21 cellular contexts compared by ENCODE assay signal in genomic region chr5:110104728-110105127, GRCh38.
A peak's percentile ranks its signal among the peaks of the same experiment; 100 is the strongest.
DNase-seq lines count a peak whose midpoint lies in the region; ATAC-seq lines count a peak whose summit lies in the region.
"Had no signal": no experiment of that assay in that cellular context is flagged by ENCODE, and none has a peak within 500 bp of the region (broad histone marks: within the 10 kb centered on the region; RNA-seq: fewer than 3 reads in every experiment).

No MANE protein-coding gene starts in this region.

- H3K36me3 Mint-ChIP-seq in activated naive CD8-positive, alpha-beta T cell treated with anti-CD3 and anti-CD28 coated beads, Interleukin-2, amount 10 ng/mL, durations not matched to agents 7 days and 5 days = no peaks in the 10 kb centered on the region
- H3K36me3 Mint-ChIP-seq in activated naive CD8-positive, alpha-beta T cell treated with anti-CD3 and anti-CD28 coated beads for 36 hours = no peaks in the 10 kb centered on the region
- H3K36me3 Mint-ChIP-seq: CD8-positive, alpha-beta memory T cell; IgD-negative memory B cell had no signal

- no peak overlapping the region for H3K4me3 Mint-ChIP-seq in activated naive CD8-positive, alpha-beta T cell treated with anti-CD3 and anti-CD28 coated beads, Interleukin-2, amount 10 ng/mL, durations not matched to agents 7 days and 5 days
- no peak overlapping the region for H3K4me3 Mint-ChIP-seq in activated naive CD8-positive, alpha-beta T cell treated with anti-CD3 and anti-CD28 coated beads for 36 hours
- H3K4me3 Mint-ChIP-seq: CD8-positive, alpha-beta memory T cell had no signal

- H4K20me1 ChIP-seq in GM23248 (ENCODE audit: insufficient read depth) = no peaks in the 10 kb centered on the region
- H4K20me1 ChIP-seq: BLaER1 had no signal

- H3K4me2 ChIP-seq in GM23248 (ENCODE audit: unreplicated experiment) (peak overlapping the region; percentile 18), neuronal stem cell (ENCODE audit: insufficient read depth, low read length, poor library complexity, severe bottlenecking) (no peak overlapping the region)
- H3K4me2 ChIP-seq: A549 had no signal

- DNase-seq in activated naive CD8-positive, alpha-beta T cell treated with anti-CD3 and anti-CD28 coated beads, Interleukin-2, amount 10 ng/mL, durations not matched to agents 7 days and 5 days = no peak
- DNase-seq in activated naive CD8-positive, alpha-beta T cell treated with anti-CD3 and anti-CD28 coated beads for 36 hours = no peak
- DNase-seq in GM23248 = no peak
- peak; percentile 45 for DNase-seq in amniotic epithelial cell (ENCODE audit: low read depth)
- no peak for DNase-seq in neuronal stem cell (ENCODE audit: low spot score)
- no peak for DNase-seq in mucosa of gallbladder (ENCODE audit: low spot score)
- no peak for DNase-seq in AG08396 (ENCODE audit: low spot score)
- DNase-seq: Calu3; CD8-positive, alpha-beta memory T cell; DMS153; Karpas-422; NCI-H2081 treated with DMSO at 0.1 percent for 48 hours; NCI-H510A; NCI-H748 treated with DMSO at 0.1 percent for 48 hours; NK-92 treated with Interleukin-12 subunit alpha and Interleukin-12 subunit beta, amount 100 ng/mL, for 24 hours; Peyer's patch had no signal

- in situ Hi-C loops in GM23248 (cut with MboI) = no loop called here

- no peak overlapping the region for H3K14ac ChIP-seq in neuronal stem cell (ENCODE audit: low read length)

- no peaks in the 10 kb centered on the region for H3K27me3 Mint-ChIP-seq in activated naive CD8-positive, alpha-beta T cell treated with anti-CD3 and anti-CD28 coated beads, Interleukin-2, amount 10 ng/mL, durations not matched to agents 7 days and 5 days
- peaks cover 4% of the 10 kb centered on the region for H3K27me3 Mint-ChIP-seq in activated naive CD8-positive, alpha-beta T cell treated with anti-CD3 and anti-CD28 coated beads for 36 hours

- 16 to 29% methylated on average over 2 of the region's 2 CpGs for WGBS in GM23248 (ENCODE audit: low coverage in 1 of 2, low lambda C conversion rate in 2 of 2, missing lambda C conversion rate in 2 of 2), 2 experiments
- WGBS in neuronal stem cell (ENCODE audit: extremely low coverage in 2 of 2, insufficient read length in 2 of 2, insufficient replicate concordance in 1 of 2), 2 donors = no CpG with 5 or more reads among the region's 2 CpGs

- H3K27ac Mint-ChIP-seq in activated naive CD8-positive, alpha-beta T cell treated with anti-CD3 and anti-CD28 coated beads, Interleukin-2, amount 10 ng/mL, durations not matched to agents 7 days and 5 days = no peak overlapping the region
- H3K27ac Mint-ChIP-seq in activated naive CD8-positive, alpha-beta T cell treated with anti-CD3 and anti-CD28 coated beads for 36 hours = no peak overlapping the region
- H3K27ac Mint-ChIP-seq: IgD-negative memory B cell had no signal

- H3K4me1 Mint-ChIP-seq in activated naive CD8-positive, alpha-beta T cell treated with anti-CD3 and anti-CD28 coated beads, Interleukin-2, amount 10 ng/mL, durations not matched to agents 7 days and 5 days = peaks cover 22% of the 10 kb centered on the region
- peaks cover 33% of the 10 kb centered on the region for H3K4me1 Mint-ChIP-seq in activated naive CD8-positive, alpha-beta T cell treated with anti-CD3 and anti-CD28 coated beads for 36 hours
- H3K4me1 Mint-ChIP-seq: IgD-negative memory B cell had no signal

- H2BK12ac ChIP-seq in neuronal stem cell (ENCODE audit: low read length) = no peak overlapping the region

- H3K79me2 ChIP-seq in GM23248 (ENCODE audit: insufficient read depth) = no peaks in the 10 kb centered on the region

- H3K27me3 ChIP-seq in GM23248 (replicated peaks; ENCODE audit: insufficient read depth) (peaks cover 14% of the 10 kb centered on the region; the same call in 1 of the 2 replicates), neuronal stem cell (ENCODE audit: control insufficient read depth in 3 of 3, insufficient read depth in 3 of 3, low read depth in 1 of 3, low read length in 3 of 3) (no peaks in the 10 kb centered on the region)
- H3K27me3 ChIP-seq: BLaER1, Peyer's patch had no signal

- 0 out of 2 replicates have a peak overlapping the region, but pooled peaks have one; percentile 3 for H2AFZ ChIP-seq in GM23248
- H2AFZ ChIP-seq in neuronal stem cell (ENCODE audit: low read length) = peak overlapping the region; percentile 12

- H3K4me1 ChIP-seq in GM23248 (ENCODE audit: insufficient read depth) (peaks cover 12% of the 10 kb centered on the region), neuronal stem cell (ENCODE audit: control insufficient read depth in 2 of 2, insufficient read depth in 1 of 2, low read depth in 1 of 2, low read length in 2 of 2) (peaks cover 0 to 6% of the 10 kb centered on the region in 2 donors)
- H3K4me1 ChIP-seq: A549 had no signal

- no peak overlapping the region for H3K18ac ChIP-seq in neuronal stem cell (ENCODE audit: low read length)

- H2BK5ac ChIP-seq in neuronal stem cell (ENCODE audit: low read length) = no peak overlapping the region

- no peak overlapping the region for H2BK15ac ChIP-seq in neuronal stem cell (ENCODE audit: low read length)

- no peak overlapping the region for H4K8ac ChIP-seq in neuronal stem cell (ENCODE audit: low read depth, low read length)

- no peak overlapping the region for H2AK5ac ChIP-seq in neuronal stem cell (ENCODE audit: low read depth, low read length)

- no peaks in the 10 kb centered on the region for H3K9me3 Mint-ChIP-seq in activated naive CD8-positive, alpha-beta T cell treated with anti-CD3 and anti-CD28 coated beads, Interleukin-2, amount 10 ng/mL, durations not matched to agents 7 days and 5 days
- H3K9me3 Mint-ChIP-seq in activated naive CD8-positive, alpha-beta T cell treated with anti-CD3 and anti-CD28 coated beads for 36 hours = no peaks in the 10 kb centered on the region
- H3K9me3 Mint-ChIP-seq: CD8-positive, alpha-beta memory T cell; IgD-negative memory B cell had no signal

- H3K23ac ChIP-seq in neuronal stem cell (ENCODE audit: low read depth, low read length, poor library complexity) = no peak overlapping the region

- no peaks in the 10 kb centered on the region for H3K9me3 ChIP-seq in GM23248 (ENCODE audit: low read depth)
- H3K9me3 ChIP-seq in neuronal stem cell (replicated peaks in 1 of 2; ENCODE audit: control insufficient read depth in 2 of 2, insufficient read depth in 1 of 2, low read depth in 1 of 2, low read length in 2 of 2) = no peaks in the 10 kb centered on the region
- H3K9me3 ChIP-seq: A549, BLaER1, Peyer's patch had no signal

- no peak overlapping the region for H4K91ac ChIP-seq in neuronal stem cell (ENCODE audit: low read depth, low read length, poor library complexity)

- H3F3A ChIP-seq in GM23248 (ENCODE audit: insufficient read depth) = no peaks in the 10 kb centered on the region

- no peak overlapping the region for H3K4me3 ChIP-seq in GM23248
- no peak overlapping the region for H3K4me3 ChIP-seq in neuronal stem cell (ENCODE audit: low read length in 2 of 2)
- H3K4me3 ChIP-seq: A549, BLaER1, Peyer's patch had no signal

- H3K79me1 ChIP-seq in neuronal stem cell (ENCODE audit: low read depth, low read length) = no peaks in the 10 kb centered on the region

- H3K9ac ChIP-seq in GM23248 (no peak overlapping the region), neuronal stem cell (ENCODE audit: low read depth, low read length, poor library complexity) (no peak overlapping the region)
- H3K9ac ChIP-seq: BLaER1 had no signal

- H3K4ac ChIP-seq in neuronal stem cell (ENCODE audit: low read length) = no peak overlapping the region

- H3K36me3 ChIP-seq in GM23248 (ENCODE audit: low read depth) (no peaks in the 10 kb centered on the region), neuronal stem cell (replicated peaks in 1 of 2; ENCODE audit: control insufficient read depth in 2 of 2, insufficient read depth in 2 of 2, low read length in 2 of 2) (no peaks in the 10 kb centered on the region)
- H3K36me3 ChIP-seq: BLaER1, Peyer's patch had no signal

- H3K27ac ChIP-seq in GM23248 (no peak overlapping the region), neuronal stem cell (replicated peaks; ENCODE audit: low read length) (no peak overlapping the region)
- H3K27ac ChIP-seq: A549, BLaER1, Peyer's patch had no signal

- H2BK120ac ChIP-seq in neuronal stem cell (ENCODE audit: low read depth, low read length) = no peak overlapping the region

- POLR2A ChIA-PET in activated naive CD8-positive, alpha-beta T cell treated with anti-CD3 and anti-CD28 coated beads, Interleukin-2, amount 10 ng/mL, durations not matched to agents 7 days and 5 days (lab: Charles Lee) = no interaction called here

- ATAC-seq in activated naive CD8-positive, alpha-beta T cell treated with anti-CD3 and anti-CD28 coated beads, Interleukin-2, amount 10 ng/mL, durations not matched to agents 7 days and 5 days (ENCODE audit: low read depth) = peak; percentile 47
- no peak for ATAC-seq in HG02610 (IDR thresholded peaks at IDR 0.05; ENCODE audit: unreplicated experiment)
- ATAC-seq: A549, SK-N-SH treated with all-trans-retinoic acid at 6 μM for 48 hours had no signal

- no peaks in the 10 kb centered on the region for H3K9me2 ChIP-seq in GM23248 (ENCODE audit: insufficient read depth)
